9 cellular contexts compared by ENCODE assay signal in the genomic region with DNA sequence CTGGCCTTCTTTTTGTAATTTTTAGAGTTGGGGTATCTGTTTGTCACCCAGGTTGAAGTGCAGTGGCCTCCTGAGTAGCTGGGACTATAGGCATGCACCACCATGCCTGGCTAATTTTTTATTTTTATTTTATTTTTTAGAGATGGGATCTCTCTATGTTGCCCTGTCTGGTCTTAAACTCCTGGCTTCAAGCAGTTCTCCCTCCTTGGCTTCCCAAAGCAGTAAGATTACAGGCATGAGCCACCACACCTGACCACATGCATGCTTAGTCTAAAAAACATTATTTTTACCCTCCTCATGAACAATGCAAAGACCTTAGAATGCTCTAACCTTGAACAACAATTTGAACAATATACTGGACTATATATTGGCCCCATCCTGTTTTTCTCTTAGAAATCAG.
"Had no signal": no experiment of that assay in that cellular context is flagged by ENCODE, and none has a peak within 500 bp of the region (broad histone marks: within the 10 kb centered on the region; RNA-seq: fewer than 3 reads in every experiment).

No MANE protein-coding gene starts in this region.

- ATAC-seq: HCT116 had no signal

- H3K9me3 ChIP-seq: HAP-1 had no signal

- H2AFZ ChIP-seq: GM23248 had no signal

- H3K4me2 ChIP-seq: KMS-11 had no signal

- H3K36me3 ChIP-seq: HAP-1 had no signal

- H3K4me3 ChIP-seq: GM23248, HAP-1 had no signal

- H3K9ac ChIP-seq: GM23248, KMS-11 had no signal

- DNase-seq: GM23248, GOT3, H7, IMR-90, KBM-7 had no signal

- H3K27ac ChIP-seq: GM23248, HL-60, KMS-11 had no signal

- H3K4me1 ChIP-seq: HAP-1 had no signal
